In the genomic region with DNA sequence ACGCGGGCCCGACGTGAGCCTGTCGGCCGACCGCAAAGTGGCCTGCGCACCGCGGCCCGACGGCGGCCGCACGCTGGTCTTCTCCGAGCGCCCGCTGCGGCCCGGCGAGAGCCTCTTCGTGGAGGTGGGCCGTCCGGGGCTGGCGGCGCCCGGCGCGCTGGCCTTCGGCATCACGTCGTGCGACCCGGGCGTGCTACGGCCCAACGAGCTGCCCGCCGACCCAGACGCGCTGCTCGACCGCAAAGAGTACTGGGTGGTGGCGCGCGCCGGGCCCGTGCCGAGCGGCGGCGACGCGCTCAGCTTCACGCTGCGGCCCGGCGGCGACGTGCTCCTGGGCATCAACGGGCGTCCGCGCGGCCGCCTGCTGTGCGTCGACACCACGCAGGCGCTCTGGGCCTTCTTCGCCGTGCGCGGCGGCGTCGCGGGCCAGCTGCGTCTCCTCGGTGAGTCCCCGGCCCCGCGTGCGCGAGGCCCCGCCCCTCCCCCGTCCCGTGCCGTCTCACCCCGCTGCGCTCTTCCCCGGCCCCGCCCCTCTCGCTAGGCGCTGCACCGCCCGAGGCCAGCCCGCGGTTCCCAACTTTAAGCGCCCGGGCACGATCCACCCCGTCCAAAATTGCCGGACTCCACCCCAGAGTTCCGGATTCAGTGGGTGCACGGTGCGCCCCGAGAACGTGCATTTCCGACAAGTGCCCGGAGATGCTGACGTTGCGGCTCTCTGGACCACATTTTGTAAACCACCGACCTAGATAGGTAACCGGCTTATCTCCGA, we compare ENCODE assay signal across 11 cellular contexts. TPM values are rescaled to one million over a fixed set of nuclear protein-coding genes. Genes with fewer than 3 reads are reported as not detected.
A peak's percentile ranks its signal among the peaks of the same experiment; 100 is the strongest.
DNase-seq lines count a peak whose midpoint lies in the region; ATAC-seq and TF ChIP-seq lines count a peak whose summit lies in the region.
"Had no signal": no experiment of that assay in that cellular context is flagged by ENCODE, and none has a peak within 500 bp of the region (broad histone marks: within the 10 kb centered on the region; RNA-seq: fewer than 3 reads in every experiment).

No MANE protein-coding gene starts in this region.

- H3K4me1 Mint-ChIP-seq in activated T-cell treated with anti-CD3 and anti-CD28 coated beads, Interleukin-2, amount 50 U/mL, for 24 hours (ENCODE audit: low read depth), result peaks cover 12% of the 10 kb centered on the region

- H3K27me3 ChIP-seq in HUES48 (ENCODE audit: control insufficient read depth, insufficient read depth, low read length) (peaks cover 31% of the 10 kb centered on the region), iPS-18a (ENCODE audit: control insufficient read depth, insufficient read depth, low read length) (peaks cover 40% of the 10 kb centered on the region), breast epithelium (no peaks in the 10 kb centered on the region)

- H3K4me1 ChIP-seq in HUES48 (ENCODE audit: control insufficient read depth, insufficient read depth, low read length), result no peaks in the 10 kb centered on the region
- no peaks in the 10 kb centered on the region for H3K4me1 ChIP-seq in iPS-18a (ENCODE audit: control insufficient read depth, low read depth, low read length)
- peaks cover 0 to 6% of the 10 kb centered on the region in 2 donors for H3K4me1 ChIP-seq in breast epithelium

- H3K27ac ChIP-seq in HUES48 (ENCODE audit: low read depth, low read length) (no peak overlapping the region), iPS-18a (ENCODE audit: low read length) (no peak overlapping the region), breast epithelium (peak overlapping the region in 1 of 2 donors; percentile 46)

- H3K9ac ChIP-seq in HUES48 (ENCODE audit: low read depth, low read length) (peak overlapping the region; percentile 52; the same call in 1 of the 2 replicates), iPS-18a (ENCODE audit: low read length) (peak overlapping the region; percentile 9)

- intact Hi-C loops in breast epithelium (cut with DNase I; ENCODE audit: low total_unique reads), result no loop called here

- H3K4me3 Mint-ChIP-seq in activated T-cell treated with anti-CD3 and anti-CD28 coated beads, Interleukin-2, amount 50 U/mL, for 24 hours, result peak overlapping the region; percentile 32

- H3K27me3 Mint-ChIP-seq in activated T-cell treated with anti-CD3 and anti-CD28 coated beads, Interleukin-2, amount 50 U/mL, for 24 hours, result peaks cover 7% of the 10 kb centered on the region

- TF ChIP-seq CTCF in breast epithelium (IDR thresholded peaks at IDR 0.05), result no peak

- ATAC-seq in GM21786 (IDR thresholded peaks at IDR 0.05; ENCODE audit: unreplicated experiment), result no peak

- H3K36me3 ChIP-seq in HUES48 (ENCODE audit: control insufficient read depth, insufficient read depth, low read length), result peaks cover 5% of the 10 kb centered on the region; the same call in 1 of the 2 replicates
- no peaks in the 10 kb centered on the region for H3K36me3 ChIP-seq in iPS-18a (ENCODE audit: control insufficient read depth, low read depth, low read length)
- no peaks in the 10 kb centered on the region for H3K36me3 ChIP-seq in breast epithelium

- no peak overlapping the region for H3K27ac Mint-ChIP-seq in activated T-cell treated with anti-CD3 and anti-CD28 coated beads, Interleukin-2, amount 50 U/mL, for 24 hours

- peak; percentile 56 for DNase-seq in activated T-cell treated with anti-CD3 and anti-CD28 coated beads, Interleukin-2, amount 50 U/mL, for 24 hours
- DNase-seq in stimulated activated CD4-positive, alpha-beta T cell treated with anti-CD3 and anti-CD28 coated beads, TNF-alpha, amount 100 ng/mL, for 1 hour (ENCODE audit: low read depth in 3 of 3, low spot score in 1 of 3), result peak; percentile 14 to 54 (median 26)
- DNase-seq in breast epithelium (ENCODE audit: low spot score in 2 of 2) (no peak), NCI-H2029 (lab: John Stamatoyannopoulos, UW) (no peak), ACHN (no peak)
- DNase-seq: DMS53, NCI-H1436, substantia nigra had no signal

- in situ Hi-C loops in ACHN (cut with HindIII; ENCODE audit: low pct_ligation_motif_present, low pct_unique_long_range_greater_than_20kb, low sequenced_read_pairs), result no loop called here

- H3K36me3 Mint-ChIP-seq in activated T-cell treated with anti-CD3 and anti-CD28 coated beads, Interleukin-2, amount 50 U/mL, for 24 hours (ENCODE audit: low read depth), result no peaks in the 10 kb centered on the region

- H3K4me3 ChIP-seq in HUES48 (ENCODE audit: low read depth, low read length) (peak overlapping the region; percentile 56; the same call in 1 of the 2 replicates), iPS-18a (ENCODE audit: low read length) (peak overlapping the region; percentile 38), breast epithelium (peak overlapping the region in 1 of 3 donors; percentile 24)

- no peaks in the 10 kb centered on the region for H3K9me3 Mint-ChIP-seq in activated T-cell treated with anti-CD3 and anti-CD28 coated beads, Interleukin-2, amount 50 U/mL, for 24 hours

- H3K9me3 ChIP-seq in HUES48 (ENCODE audit: control insufficient read depth, insufficient read depth, low read length) (no peaks in the 10 kb centered on the region), iPS-18a (ENCODE audit: control insufficient read depth, low read depth, low read length) (no peaks in the 10 kb centered on the region), breast epithelium (no peaks in the 10 kb centered on the region)

- TF ChIP-seq POLR2A in breast epithelium (IDR thresholded peaks at IDR 0.05), result no peak

RNA-seq across cellular contexts. Expression of gene NEURL1B, which starts 42.8 kb away (rescaled TPM):
- 10 to 100 TPM in 1 of 3 donors, 1 to 10 TPM in 2; 6.3 to 17.0 (median 9.9) TPM for total RNA-seq in breast epithelium

Comparison
In these comparisons a context has a peak if more than half of its experiments do, and no peak if none do; other contexts are left out.
1. DNase-seq: peak in activated T-cell treated with anti-CD3 and anti-CD28 coated beads, Interleukin-2, amount 50 U/mL, for 24 hours (single experiment) and stimulated activated CD4-positive, alpha-beta T cell treated with anti-CD3 and anti-CD28 coated beads, TNF-alpha, amount 100 ng/mL, for 1 hour (3 of 3); none in breast epithelium (0 of 2), NCI-H2029 (single experiment) and ACHN (single experiment).